In the genomic region with DNA sequence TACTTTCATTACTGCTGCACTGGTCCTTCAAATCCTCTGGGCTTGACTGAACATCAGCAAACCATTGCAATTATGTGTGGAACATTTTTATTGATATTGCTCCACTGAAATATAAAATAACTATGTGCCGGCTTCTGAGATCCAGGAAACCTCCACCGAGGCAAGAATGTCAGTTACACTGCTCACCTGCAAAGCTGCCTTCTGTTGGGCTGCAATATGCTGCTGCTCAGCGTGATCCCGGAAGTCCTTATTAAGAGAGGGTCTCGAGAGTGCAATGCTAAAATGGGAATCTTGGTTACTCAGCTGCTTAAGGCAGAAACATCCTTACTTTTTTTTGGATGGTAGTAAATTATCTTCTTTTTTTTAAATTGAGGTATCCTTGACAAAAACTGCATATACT, we compare ENCODE assay signal across 35 cellular contexts.
"Had no signal": no experiment of that assay in that cellular context is flagged by ENCODE, and none has a peak within 500 bp of the region (broad histone marks: within the 10 kb centered on the region; RNA-seq: fewer than 3 reads in every experiment).

No MANE protein-coding gene starts in this region.

- H3K27ac Mint-ChIP-seq: activated CD4-positive, alpha-beta memory T cell treated with anti-CD3 and anti-CD28 coated beads, Interleukin-2, amount 10 ng/mL, durations not matched to agents 7 days and 5 days; activated CD4-positive, alpha-beta T cell treated with anti-CD3 and anti-CD28 coated beads for 36 hours; activated CD4-positive, alpha-beta T cell treated with anti-CD3 and anti-CD28 coated beads, Interleukin-2, amount 10 ng/mL, durations not matched to agents 7 days and 5 days; activated CD8-positive, alpha-beta memory T cell treated with anti-CD3 and anti-CD28 coated beads, Interleukin-2, amount 10 ng/mL, durations not matched to agents 7 days and 5 days; activated CD8-positive, alpha-beta T cell treated with anti-CD3 and anti-CD28 coated beads, Interleukin-2, amount 10 ng/mL, durations not matched to agents 7 days and 5 days; activated naive CD4-positive, alpha-beta T cell treated with anti-CD3 and anti-CD28 coated beads, Interleukin-2, amount 10 ng/mL, durations not matched to agents 7 days and 5 days; activated naive CD4-positive, alpha-beta T cell treated with anti-CD3 and anti-CD28 coated beads, Interleukin-2, amount 50 U/mL, for 24 hours; activated naive CD8-positive, alpha-beta T cell; activated naive CD8-positive, alpha-beta T cell treated with anti-CD3 and anti-CD28 coated beads, Interleukin-2, amount 10 ng/mL, durations not matched to agents 7 days and 5 days; activated naive CD8-positive, alpha-beta T cell treated with anti-CD3 and anti-CD28 coated beads, Interleukin-2, amount 50 U/mL, for 24 hours; activated T-cell treated with anti-CD3 and anti-CD28 coated beads, Interleukin-2, amount 50 U/mL, for 24 hours; activated T-helper 2 cell treated with anti-CD3 and anti-CD28 coated beads, Interferon-gamma antibody, Interleukin-2, Interleukin-4, amounts not matched to agents 10 μg/mL and 5 μg/mL and 100 μg/mL, durations not matched to agents 14 hours and 24 hours and 36 hours; brain; T-helper 2 cell treated with Interferon-gamma antibody and Interleukin-4, amounts not matched to agents 5 μg/mL and 100 μg/mL, for 36 hours; WTC11 had no signal

- ATAC-seq: activated CD4-positive, alpha-beta T cell treated with anti-CD3 and anti-CD28 coated beads for 36 hours; activated CD4-positive, CD25-positive, alpha-beta regulatory T cell treated with anti-CD3 and anti-CD28 coated beads, Interleukin-2, amount 50 U/mL, for 24 hours; activated CD8-positive, alpha-beta memory T cell treated with anti-CD3 and anti-CD28 coated beads, Interleukin-2, amount 10 ng/mL, durations not matched to agents 7 days and 5 days; activated CD8-positive, alpha-beta T cell treated with anti-CD3 and anti-CD28 coated beads, Interleukin-2, amount 10 ng/mL, durations not matched to agents 7 days and 5 days; activated naive CD8-positive, alpha-beta T cell treated with anti-CD3 and anti-CD28 coated beads, Interleukin-2, amount 50 U/mL, for 24 hours; WTC11 had no signal

- DNase-seq: activated CD4-positive, alpha-beta memory T cell treated with anti-CD3 and anti-CD28 coated beads, Interleukin-2, amount 10 ng/mL, durations not matched to agents 7 days and 5 days; activated CD4-positive, alpha-beta T cell treated with anti-CD3 and anti-CD28 coated beads for 1 hour; activated CD4-positive, alpha-beta T cell treated with anti-CD3 and anti-CD28 coated beads for 36 hours; activated CD4-positive, alpha-beta T cell treated with anti-CD3 and anti-CD28 coated beads for 48 hours; activated CD4-positive, alpha-beta T cell treated with anti-CD3 and anti-CD28 coated beads, Interleukin-2, amount 10 ng/mL, durations not matched to agents 7 days and 5 days; activated CD4-positive, alpha-beta T cell treated with anti-CD3 and anti-CD28 coated beads, Interleukin-2, amount 50 U/mL, for 48 hours; activated CD4-positive, CD25-positive, alpha-beta regulatory T cell; activated CD8-positive, alpha-beta memory T cell treated with anti-CD3 and anti-CD28 coated beads for 24 hours; activated CD8-positive, alpha-beta memory T cell treated with anti-CD3 and anti-CD28 coated beads, Interleukin-2, amount 10 ng/mL, durations not matched to agents 7 days and 5 days; activated CD8-positive, alpha-beta memory T cell treated with anti-CD3 and anti-CD28 coated beads, Interleukin-2, amount 50 U/mL, for 48 hours; activated CD8-positive, alpha-beta T cell treated with anti-CD3 and anti-CD28 coated beads, Interleukin-2, amount 10 ng/mL, durations not matched to agents 7 days and 5 days; activated effector memory CD4-positive, alpha-beta T cell treated with Interleukin-2 at 50 U/mL for 16 hours; activated gamma-delta T cell; activated naive CD4-positive, alpha-beta T cell treated with anti-CD3 and anti-CD28 coated beads, Interleukin-2, amount 10 ng/mL, durations not matched to agents 7 days and 5 days; activated naive CD4-positive, alpha-beta T cell treated with Interleukin-2 at 50 U/mL for 16 hours; activated naive CD8-positive, alpha-beta T cell treated with anti-CD3 and anti-CD28 coated beads, Interleukin-2, amount 10 ng/mL, durations not matched to agents 7 days and 5 days; activated naive CD8-positive, alpha-beta T cell treated with anti-CD3 and anti-CD28 coated beads, Interleukin-2, amount 50 U/mL, for 24 hours; activated T-cell treated with anti-CD3 and anti-CD28 coated beads, Interleukin-2, amount 50 U/mL, for 24 hours; activated T-cell treated with anti-CD3 and anti-CD28 coated beads, Interleukin-2, amount 50 U/mL, for 48 hours; amygdala; anterior cingulate cortex; colonic mucosa; T-helper 2 cell; T-helper 9 cell; WERI-Rb-1 had no signal

- H3K27me3 Mint-ChIP-seq: activated CD4-positive, alpha-beta memory T cell treated with anti-CD3 and anti-CD28 coated beads, Interleukin-2, amount 10 ng/mL, durations not matched to agents 7 days and 5 days; activated CD4-positive, alpha-beta T cell treated with anti-CD3 and anti-CD28 coated beads for 36 hours; activated CD4-positive, alpha-beta T cell treated with anti-CD3 and anti-CD28 coated beads, Interleukin-2, amount 10 ng/mL, durations not matched to agents 7 days and 5 days; activated CD8-positive, alpha-beta memory T cell treated with anti-CD3 and anti-CD28 coated beads, Interleukin-2, amount 10 ng/mL, durations not matched to agents 7 days and 5 days; activated naive CD4-positive, alpha-beta T cell treated with anti-CD3 and anti-CD28 coated beads, Interleukin-2, amount 10 ng/mL, durations not matched to agents 7 days and 5 days; activated naive CD4-positive, alpha-beta T cell treated with anti-CD3 and anti-CD28 coated beads, Interleukin-2, amount 50 U/mL, for 24 hours; activated naive CD8-positive, alpha-beta T cell; activated naive CD8-positive, alpha-beta T cell treated with anti-CD3 and anti-CD28 coated beads, Interleukin-2, amount 10 ng/mL, durations not matched to agents 7 days and 5 days; activated naive CD8-positive, alpha-beta T cell treated with anti-CD3 and anti-CD28 coated beads, Interleukin-2, amount 50 U/mL, for 24 hours; activated T-cell treated with anti-CD3 and anti-CD28 coated beads, Interleukin-2, amount 50 U/mL, for 24 hours; brain; central memory CD8-positive, alpha-beta T cell had no signal

- H3K9me3 ChIP-seq: ascending aorta, colonic mucosa had no signal

- H3K4me3 ChIP-seq: ascending aorta, cardiac muscle cell, colonic mucosa had no signal

- H3K4me1 ChIP-seq: ascending aorta, colonic mucosa had no signal

- H3K27me3 ChIP-seq: ascending aorta, cardiac muscle cell, colonic mucosa had no signal

- H3K36me3 ChIP-seq: colonic mucosa had no signal

- H3K27ac ChIP-seq: ascending aorta, cardiac muscle cell, colonic mucosa, WERI-Rb-1 had no signal

- H3K4me1 Mint-ChIP-seq: activated CD4-positive, alpha-beta T cell treated with anti-CD3 and anti-CD28 coated beads for 36 hours; activated naive CD4-positive, alpha-beta T cell treated with anti-CD3 and anti-CD28 coated beads, Interleukin-2, amount 50 U/mL, for 24 hours; activated naive CD8-positive, alpha-beta T cell treated with anti-CD3 and anti-CD28 coated beads, Interleukin-2, amount 50 U/mL, for 24 hours; brain; central memory CD8-positive, alpha-beta T cell had no signal

- H3K4me3 Mint-ChIP-seq: activated CD4-positive, alpha-beta memory T cell treated with anti-CD3 and anti-CD28 coated beads, Interleukin-2, amount 10 ng/mL, durations not matched to agents 7 days and 5 days; activated CD4-positive, alpha-beta T cell treated with anti-CD3 and anti-CD28 coated beads for 36 hours; activated CD4-positive, alpha-beta T cell treated with anti-CD3 and anti-CD28 coated beads, Interleukin-2, amount 10 ng/mL, durations not matched to agents 7 days and 5 days; activated CD8-positive, alpha-beta memory T cell treated with anti-CD3 and anti-CD28 coated beads, Interleukin-2, amount 10 ng/mL, durations not matched to agents 7 days and 5 days; activated CD8-positive, alpha-beta T cell treated with anti-CD3 and anti-CD28 coated beads, Interleukin-2, amount 10 ng/mL, durations not matched to agents 7 days and 5 days; activated naive CD4-positive, alpha-beta T cell treated with anti-CD3 and anti-CD28 coated beads, Interleukin-2, amount 10 ng/mL, durations not matched to agents 7 days and 5 days; activated naive CD4-positive, alpha-beta T cell treated with anti-CD3 and anti-CD28 coated beads, Interleukin-2, amount 50 U/mL, for 24 hours; activated naive CD8-positive, alpha-beta T cell; activated naive CD8-positive, alpha-beta T cell treated with anti-CD3 and anti-CD28 coated beads, Interleukin-2, amount 10 ng/mL, durations not matched to agents 7 days and 5 days; activated naive CD8-positive, alpha-beta T cell treated with anti-CD3 and anti-CD28 coated beads, Interleukin-2, amount 50 U/mL, for 24 hours; activated T-cell treated with anti-CD3 and anti-CD28 coated beads, Interleukin-2, amount 50 U/mL, for 24 hours; brain; central memory CD8-positive, alpha-beta T cell; T-helper 2 cell treated with Interferon-gamma antibody and Interleukin-4, amounts not matched to agents 5 μg/mL and 100 μg/mL, for 36 hours; WTC11 had no signal
